Comparison of ENCODE assay signal across 1 cellular context in genomic region chr2:96960271-96960955, GRCh38.
TF ChIP-seq lines count a peak whose summit lies in the region.

No MANE protein-coding gene starts in this region.

TF ChIP-seq in K562, 482 proteins besides CTCF, POLR2A, EP300 and RAD21 (continued from another document):
- TF ChIP-seq TFAP4 (CRISPR knock-in tag; IDR thresholded peaks at IDR 0.05; ENCODE audit: borderline replicate concordance), result peak; percentile 76
- no peak for TF ChIP-seq SNAPC5 (CRISPR knock-in tag; IDR thresholded peaks at IDR 0.05)
- TF ChIP-seq CBFA2T3 (IDR thresholded peaks at IDR 0.05), result no peak
- no peak for TF ChIP-seq HDAC3 (IDR thresholded peaks at IDR 0.05; ENCODE audit: borderline replicate concordance, partially characterized antibody)
- no peak for TF ChIP-seq BRD9 (IDR thresholded peaks at IDR 0.05; ENCODE audit: low read depth, partially characterized antibody)
- no peak for TF ChIP-seq STAT5A (IDR thresholded peaks at IDR 0.05; ENCODE audit: borderline replicate concordance, low read length)
- TF ChIP-seq KLF6 (CRISPR knock-in tag; IDR thresholded peaks at IDR 0.05; ENCODE audit: borderline replicate concordance), result no peak
- no peak for TF ChIP-seq ZNF445 (CRISPR knock-in tag; IDR thresholded peaks at IDR 0.05; ENCODE audit: low read depth)
- TF ChIP-seq ETV6 (IDR thresholded peaks at IDR 0.05; ENCODE audit: borderline replicate concordance in 1 of 2, low read depth in 2 of 2, low read length in 1 of 2), result no peak
- no peak for TF ChIP-seq ETV6 (CRISPR knock-in tag; IDR thresholded peaks at IDR 0.05; ENCODE audit: borderline replicate concordance)
- no peak for TF ChIP-seq ETV5 (CRISPR knock-in tag; IDR thresholded peaks at IDR 0.05; ENCODE audit: low read depth)
- TF ChIP-seq COPS2 (conservative IDR thresholded peaks at IDR 0.05), result no peak
- TF ChIP-seq CEBPB (tag; IDR thresholded peaks at IDR 0.05), result no peak
- no peak for TF ChIP-seq ZBTB5 (IDR thresholded peaks at IDR 0.05)
- no peak for TF ChIP-seq PTTG1 (tag; IDR thresholded peaks at IDR 0.05; ENCODE audit: low read depth)
- no peak for TF ChIP-seq PHB (CRISPR knock-in tag; IDR thresholded peaks at IDR 0.05)
- no peak for TF ChIP-seq ZBTB17 (CRISPR knock-in tag; IDR thresholded peaks at IDR 0.05)
- no peak for TF ChIP-seq EP400 (IDR thresholded peaks at IDR 0.05)
- peak; percentile 87 for TF ChIP-seq DEAF1 (CRISPR knock-in tag; IDR thresholded peaks at IDR 0.05)
